In the genomic region with DNA sequence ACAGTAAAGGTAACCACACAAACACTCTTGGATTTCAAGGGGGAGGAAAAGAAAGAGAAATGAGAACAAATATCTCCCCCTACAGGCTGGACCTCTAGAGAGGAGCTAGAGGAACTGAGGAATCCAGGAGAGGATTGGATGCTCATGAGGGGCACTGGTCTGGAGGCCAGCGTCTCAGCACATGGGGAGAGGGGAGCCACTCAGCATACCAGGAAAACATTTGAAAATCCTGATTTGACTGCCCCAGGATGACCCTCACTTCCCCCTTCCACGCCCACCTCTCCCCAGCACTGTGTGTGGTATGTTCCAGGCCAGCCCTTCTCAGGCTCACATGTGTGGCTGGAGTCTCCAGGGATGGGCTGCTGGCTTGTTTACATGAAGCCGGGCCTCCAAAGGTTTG, we compare ENCODE assay signal across 14 cellular contexts.
DNase-seq lines count a peak whose midpoint lies in the region; ATAC-seq and TF ChIP-seq lines count a peak whose summit lies in the region.
"Had no signal": no experiment of that assay in that cellular context is flagged by ENCODE, and none has a peak within 500 bp of the region (broad histone marks: within the 10 kb centered on the region; RNA-seq: fewer than 3 reads in every experiment).

No MANE protein-coding gene starts in this region.

- no peak overlapping the region for H2AFZ ChIP-seq in PC-3 (ENCODE audit: low read length)

- peak; percentile 31; the same call in 1 of the 2 replicates for TF ChIP-seq CTCF in PC-3 (conservative IDR thresholded peaks at IDR 0.05; ENCODE audit: low read depth, low read length)
- TF ChIP-seq CTCF in heart right ventricle (IDR thresholded peaks at IDR 0.05) = peak in 7 of 9 donors; percentile 14 to 44 (median 27)
- peak; percentile 14 for TF ChIP-seq CTCF in upper lobe of right lung (IDR thresholded peaks at IDR 0.05)
- TF ChIP-seq CTCF in CD4-positive, alpha-beta T cell (IDR thresholded peaks at IDR 0.05) = no peak

- H3K9me3 Mint-ChIP-seq in CD4-positive, alpha-beta T cell = no peaks in the 10 kb centered on the region

- CTCF ChIA-PET in PC-3 (lab: Charles Lee) = interaction anchor here (0.6 kb wide), 2 partner anchors 177 to 277 kb away, joined by 3 read pairs; no protein-coding TSS in a partner anchor
- CTCF ChIA-PET in CD4-positive, alpha-beta T cell (lab: Charles Lee) = no interaction called here

- H3K4me2 ChIP-seq in PC-3 (ENCODE audit: low read length) = no peak overlapping the region

- BruUV-seq in PC-3 (replicated peaks; lab: Mats Ljungman, UMichigan) = no TSS peak

- intact Hi-C loops in Right ventricle myocardium superior (cut with DNase I) = no loop called here
- intact Hi-C loops in cardiac septum (cut with DNase I) = loop anchor here (5.0 kb wide), 1 partner anchor 228 kb away; no protein-coding TSS in a partner anchor
- intact Hi-C loops in PC-3 (cut with micrococcal nuclease) = no loop called here
- intact Hi-C loops in heart right ventricle (cut with DNase I) = no loop called here
- intact Hi-C loops in upper lobe of right lung (cut with DNase I) = no loop called here
- intact Hi-C loops in CD4-positive, alpha-beta T cell (cut with DNase I, micrococcal nuclease) = loop anchor here in 1 of 2 experiments (5.0 kb wide), 1 partner anchor 52 kb away; no protein-coding TSS in a partner anchor

- no peaks in the 10 kb centered on the region for H3K27me3 Mint-ChIP-seq in CD4-positive, alpha-beta T cell

- whole genome bisulfite sequencing in heart right ventricle, 2 donors = 68 to 72% methylated on average over 3 of the region's 3 CpGs

- H3K4me3 ChIP-seq in PC-3 (ENCODE audit: low read length) (no peak overlapping the region), heart right ventricle (no peak overlapping the region), upper lobe of right lung (no peak overlapping the region)
- H3K4me3 ChIP-seq: stomach had no signal

- no peaks in the 10 kb centered on the region for H3F3A ChIP-seq in PC-3 (ENCODE audit: low read length, unreplicated experiment)

- ATAC-seq in Right ventricle myocardium superior (ENCODE audit: poor library complexity) = peak; percentile 36
- ATAC-seq in PC-3 = no peak
- peak in 4 of 8 donors; percentile 12 to 55 (median 38) for ATAC-seq in heart right ventricle
- peak; percentile 35 for ATAC-seq in upper lobe of right lung
- ATAC-seq in HG02981 (IDR thresholded peaks at IDR 0.05; ENCODE audit: unreplicated experiment) = no peak
- ATAC-seq in GM18907 (IDR thresholded peaks at IDR 0.05; ENCODE audit: unreplicated experiment) = no peak
- no peak for ATAC-seq in CD4-positive, alpha-beta T cell (ENCODE audit: poor library complexity)

- H3K27me3 ChIP-seq in PC-3 (ENCODE audit: low read length) (no peaks in the 10 kb centered on the region), heart right ventricle (no peaks in the 10 kb centered on the region), upper lobe of right lung (no peaks in the 10 kb centered on the region)
- H3K27me3 ChIP-seq in CD4-positive, alpha-beta T cell (ENCODE audit: control insufficient read depth, insufficient read depth, low read length) = no peaks in the 10 kb centered on the region
- H3K27me3 ChIP-seq: stomach had no signal

- H3K27ac Mint-ChIP-seq in CD4-positive, alpha-beta T cell = no peak overlapping the region
- H3K27ac Mint-ChIP-seq: naive B cell had no signal

- no peak overlapping the region for H3K27ac ChIP-seq in PC-3 (ENCODE audit: low read length)
- H3K27ac ChIP-seq in heart right ventricle = no peak overlapping the region
- no peak overlapping the region for H3K27ac ChIP-seq in upper lobe of right lung
- no peak overlapping the region for H3K27ac ChIP-seq in CD4-positive, alpha-beta T cell (ENCODE audit: low read depth, low read length)
- H3K27ac ChIP-seq: C4-2B, stomach had no signal

- H3K4me1 ChIP-seq in PC-3 (ENCODE audit: insufficient read depth, low read length) (no peaks in the 10 kb centered on the region), heart right ventricle (peaks cover 0 to 6% (median 0%) of the 10 kb centered on the region in 9 donors), upper lobe of right lung (no peaks in the 10 kb centered on the region)

- no peaks in the 10 kb centered on the region for H3K9me2 ChIP-seq in PC-3 (replicated peaks; ENCODE audit: low read length)

- no peak overlapping the region for H3K4me3 Mint-ChIP-seq in CD4-positive, alpha-beta T cell
- H3K4me3 Mint-ChIP-seq: naive B cell had no signal

- no peaks in the 10 kb centered on the region for H3K79me2 ChIP-seq in PC-3 (ENCODE audit: low read length)

- H3K4me1 Mint-ChIP-seq in CD4-positive, alpha-beta T cell (ENCODE audit: low read depth) = no peaks in the 10 kb centered on the region

- no peaks in the 10 kb centered on the region for H3K36me3 Mint-ChIP-seq in CD4-positive, alpha-beta T cell (ENCODE audit: low read depth)

- H3K9me3 ChIP-seq in PC-3 (ENCODE audit: low read length) (no peaks in the 10 kb centered on the region), heart right ventricle (no peaks in the 10 kb centered on the region), upper lobe of right lung (no peaks in the 10 kb centered on the region)
- no peaks in the 10 kb centered on the region for H3K9me3 ChIP-seq in CD4-positive, alpha-beta T cell (ENCODE audit: control insufficient read depth, low read length)
- H3K9me3 ChIP-seq: stomach had no signal

- POLR2A ChIA-PET in PC-3 (lab: Charles Lee; ENCODE audit: unreplicated experiment) = no interaction called here
- POLR2A ChIA-PET in CD4-positive, alpha-beta T cell (lab: Charles Lee) = no interaction called here

- H4K20me1 ChIP-seq in PC-3 (ENCODE audit: low read length) = no peaks in the 10 kb centered on the region

- no peak overlapping the region for H3K9ac ChIP-seq in PC-3 (ENCODE audit: low read length)

- no peak for DNase-seq in Right ventricle myocardium superior
- no peak for DNase-seq in cardiac septum (ENCODE audit: low spot score)
- DNase-seq in PC-3 = no peak
- DNase-seq in heart right ventricle = no peak
- no peak for DNase-seq in upper lobe of right lung
- DNase-seq in CD4-positive, alpha-beta T cell = no peak
- DNase-seq: central memory CD4-positive, alpha-beta T cell; glutamatergic neuron; naive B cell; NK-92 treated with Interleukin-12 subunit alpha and Interleukin-12 subunit beta, amount 100 ng/mL, for 24 hours; stomach had no signal

- no peaks in the 10 kb centered on the region for H3K36me3 ChIP-seq in PC-3 (ENCODE audit: low read depth, low read length)
- H3K36me3 ChIP-seq in heart right ventricle = no peaks in the 10 kb centered on the region
- no peaks in the 10 kb centered on the region for H3K36me3 ChIP-seq in upper lobe of right lung
- H3K36me3 ChIP-seq: stomach had no signal

Comparison
In these comparisons a context has a peak if more than half of its experiments do, and no peak if none do; other contexts are left out.
1. ATAC-seq: peak in Right ventricle myocardium superior (single experiment) and upper lobe of right lung (single experiment); none in PC-3 (single experiment), HG02981 (single experiment), GM18907 (single experiment) and CD4-positive, alpha-beta T cell (single experiment).